9 cellular contexts compared by ENCODE assay signal in the genomic region with DNA sequence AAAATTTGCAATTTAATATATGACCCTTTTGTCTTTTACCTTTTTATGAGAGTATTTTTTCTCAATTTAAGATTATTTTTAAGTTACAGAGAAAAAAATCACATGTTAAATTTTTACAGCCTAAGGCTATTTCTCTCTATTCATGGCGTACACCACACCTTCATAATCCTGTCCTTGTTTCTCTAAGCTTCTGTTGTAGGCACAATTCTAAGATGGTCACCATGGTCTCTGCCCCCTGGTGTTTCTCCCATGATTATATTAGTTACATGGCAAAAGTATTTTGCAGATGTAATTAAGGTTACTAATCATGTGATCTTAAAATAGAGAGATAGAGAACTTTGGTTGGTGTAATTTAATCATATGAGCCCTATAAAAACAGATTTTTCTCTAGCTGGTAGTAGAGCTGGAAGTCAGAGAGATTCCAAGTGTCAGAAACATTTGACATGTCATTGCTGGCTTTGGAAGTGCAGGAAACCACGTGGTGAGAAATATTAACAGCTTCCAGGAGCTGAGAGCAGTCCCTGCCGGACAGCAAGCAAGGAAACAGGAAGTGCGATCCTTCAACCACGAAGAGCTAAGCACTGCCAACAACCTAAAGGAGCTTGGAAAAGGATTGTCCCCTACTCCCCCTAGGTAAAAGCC.
DNase-seq lines count a peak whose midpoint lies in the region; FAIRE-seq and TF ChIP-seq lines count a peak whose summit lies in the region.
"Had no signal": no experiment of that assay in that cellular context is flagged by ENCODE, and none has a peak within 500 bp of the region (broad histone marks: within the 10 kb centered on the region; RNA-seq: fewer than 3 reads in every experiment).

No MANE protein-coding gene starts in this region.

- H3K27me3 ChIP-seq in MG63 (no peaks in the 10 kb centered on the region), bronchial epithelial cell (ENCODE audit: control insufficient read depth, insufficient read depth, low read length) (no peaks in the 10 kb centered on the region)

- H3K9me3 ChIP-seq in MG63 = no peaks in the 10 kb centered on the region

- no peak for TF ChIP-seq CTCF in bronchial epithelial cell (IDR thresholded peaks at IDR 0.05; ENCODE audit: insufficient read depth, low read length, severe bottlenecking)

- no peak overlapping the region for H3K4me3 ChIP-seq in MG63
- no peak overlapping the region for H3K4me3 ChIP-seq in bronchial epithelial cell (ENCODE audit: low read depth, low read length)

- no peak for FAIRE-seq in bronchial epithelial cell (lab: Jason Lieb, UNC)

- no peaks in the 10 kb centered on the region for H3K27me3 Mint-ChIP-seq in activated T-cell treated with anti-CD3 and anti-CD28 coated beads, Interleukin-2, amount 50 U/mL, for 24 hours

- no peaks in the 10 kb centered on the region for H3K36me3 ChIP-seq in MG63
- no peaks in the 10 kb centered on the region for H3K36me3 ChIP-seq in bronchial epithelial cell (ENCODE audit: control insufficient read depth, insufficient read depth, low read length)

- no peak overlapping the region for H3K4me3 Mint-ChIP-seq in activated T-cell treated with anti-CD3 and anti-CD28 coated beads, Interleukin-2, amount 50 U/mL, for 24 hours
- H3K4me3 Mint-ChIP-seq: immature natural killer cell had no signal

- DNase-seq in COR-L47 (lab: John Stamatoyannopoulos, UW) (peak; percentile 16), MG63 (peak; percentile 40), bronchial epithelial cell (ENCODE audit: low read depth) (peak; percentile 45), left kidney (ENCODE audit: low read depth, low spot score) (peak; percentile 33), DMS153 treated with DMSO at 0.1 percent for 48 hours (lab: John Stamatoyannopoulos, UW; ENCODE audit: unreplicated experiment) (no peak), NCI-H345 treated with DMSO at 0.1 percent for 48 hours (lab: John Stamatoyannopoulos, UW; ENCODE audit: unreplicated experiment) (no peak), 8988T (no peak)
- DNase-seq in activated T-cell treated with anti-CD3 and anti-CD28 coated beads, Interleukin-2, amount 50 U/mL, for 24 hours = no peak
- DNase-seq: immature natural killer cell had no signal

- no peaks in the 10 kb centered on the region for H3K36me3 Mint-ChIP-seq in activated T-cell treated with anti-CD3 and anti-CD28 coated beads, Interleukin-2, amount 50 U/mL, for 24 hours (ENCODE audit: low read depth)

- H3K4me1 Mint-ChIP-seq in activated T-cell treated with anti-CD3 and anti-CD28 coated beads, Interleukin-2, amount 50 U/mL, for 24 hours (ENCODE audit: low read depth) = no peaks in the 10 kb centered on the region
- H3K4me1 Mint-ChIP-seq: immature natural killer cell had no signal

- no peak overlapping the region for H3K27ac Mint-ChIP-seq in activated T-cell treated with anti-CD3 and anti-CD28 coated beads, Interleukin-2, amount 50 U/mL, for 24 hours
- H3K27ac Mint-ChIP-seq: immature natural killer cell had no signal

- peaks cover 6% of the 10 kb centered on the region for H3K9me3 Mint-ChIP-seq in activated T-cell treated with anti-CD3 and anti-CD28 coated beads, Interleukin-2, amount 50 U/mL, for 24 hours
- H3K9me3 Mint-ChIP-seq: immature natural killer cell had no signal

Comparison
In these comparisons a context has a peak if more than half of its experiments do, and no peak if none do; other contexts are left out.
1. DNase-seq: peak in COR-L47 (single experiment), MG63 (single experiment), bronchial epithelial cell (single experiment) and left kidney (single experiment); none in DMS153 treated with DMSO at 0.1 percent for 48 hours (single experiment), NCI-H345 treated with DMSO at 0.1 percent for 48 hours (single experiment), 8988T (single experiment) and activated T-cell treated with anti-CD3 and anti-CD28 coated beads, Interleukin-2, amount 50 U/mL, for 24 hours (single experiment).